8 cellular contexts compared by ENCODE assay signal in genomic region chr12:16359512-16360491, GRCh38. TPM values are rescaled to one million over a fixed set of nuclear protein-coding genes. Genes with fewer than 3 reads are reported as not detected.
DNase-seq lines count a peak whose midpoint lies in the region; ATAC-seq and TF ChIP-seq lines count a peak whose summit lies in the region.

No MANE protein-coding gene starts in this region.

- no peak overlapping the region for H3K4me3 Mint-ChIP-seq in natural killer cell treated with Interleukin-12 subunit alpha and Interleukin-12 subunit beta and Interleukin-15 and Interleukin-18, amount 100 ng/mL, for 72 hours

- no peaks in the 10 kb centered on the region for H3K4me1 Mint-ChIP-seq in natural killer cell treated with Interleukin-12 subunit alpha and Interleukin-12 subunit beta and Interleukin-15 and Interleukin-18, amount 100 ng/mL, for 72 hours (ENCODE audit: low read depth in 2 of 2)

- H3K4me1 ChIP-seq in foreskin keratinocyte (no peaks in the 10 kb centered on the region), gastrocnemius medialis (no peaks in the 10 kb centered on the region)

- no peaks in the 10 kb centered on the region for H3K27me3 Mint-ChIP-seq in natural killer cell treated with Interleukin-12 subunit alpha and Interleukin-12 subunit beta and Interleukin-15 and Interleukin-18, amount 100 ng/mL, for 72 hours

- no peaks in the 10 kb centered on the region for H3K36me3 ChIP-seq in gastrocnemius medialis

- H3K27me3 ChIP-seq in foreskin keratinocyte = no peaks in the 10 kb centered on the region
- no peaks in the 10 kb centered on the region for H3K27me3 ChIP-seq in gastrocnemius medialis

- no peak overlapping the region for H3K4me3 ChIP-seq in gastrocnemius medialis

- peak; percentile 70 for TF ChIP-seq CTCF in foreskin keratinocyte (conservative IDR thresholded peaks at IDR 0.05)
- peak in 3 of 5 experiments; percentile 18 to 33 (median 20) for TF ChIP-seq CTCF in gastrocnemius medialis (IDR thresholded peaks at IDR 0.05 in 4 of 5, conservative IDR thresholded peaks at IDR 0.05 in 1 of 5)

- TF ChIP-seq POLR2A in gastrocnemius medialis (IDR thresholded peaks at IDR 0.05) = no peak

- peak; percentile 56 for ATAC-seq in HG02852 (IDR thresholded peaks at IDR 0.05; ENCODE audit: unreplicated experiment)
- peak; percentile 67 for ATAC-seq in foreskin keratinocyte
- no peak for ATAC-seq in gastrocnemius medialis
- no peak for ATAC-seq in GM21367 (IDR thresholded peaks at IDR 0.05; ENCODE audit: unreplicated experiment)
- ATAC-seq in natural killer cell treated with Interleukin-12 subunit alpha and Interleukin-12 subunit beta and Interleukin-15 and Interleukin-18, amount 100 ng/mL, for 72 hours = no peak

- H3K36me3 Mint-ChIP-seq in natural killer cell treated with Interleukin-12 subunit alpha and Interleukin-12 subunit beta and Interleukin-15 and Interleukin-18, amount 100 ng/mL, for 72 hours = no peaks in the 10 kb centered on the region

- no peak overlapping the region for H3K27ac Mint-ChIP-seq in natural killer cell treated with Interleukin-12 subunit alpha and Interleukin-12 subunit beta and Interleukin-15 and Interleukin-18, amount 100 ng/mL, for 72 hours

- intact Hi-C loops in gastrocnemius medialis (cut with DNase I; ENCODE audit: low total_unique reads) = loop anchor here (10.0 kb wide), 1 partner anchor 195 kb away; no protein-coding TSS in a partner anchor

- DNase-seq in NCI-H345 (lab: John Stamatoyannopoulos, UW) (peak; percentile 36), NCI-H345 treated with DMSO at 0.1 percent for 48 hours (lab: John Stamatoyannopoulos, UW; ENCODE audit: unreplicated experiment) (no peak), SK-N-DZ (ENCODE audit: low spot score) (peak; percentile 36), foreskin keratinocyte (no peak), gastrocnemius medialis (peak in 1 of 2 donors; percentile 21)
- DNase-seq in natural killer cell treated with Interleukin-12 subunit alpha and Interleukin-12 subunit beta and Interleukin-15 and Interleukin-18, amount 100 ng/mL, for 72 hours (ENCODE audit: low spot score) = no peak

- no peaks in the 10 kb centered on the region for H3K9me3 ChIP-seq in gastrocnemius medialis

- peaks cover 13% of the 10 kb centered on the region for H3K9me3 Mint-ChIP-seq in natural killer cell treated with Interleukin-12 subunit alpha and Interleukin-12 subunit beta and Interleukin-15 and Interleukin-18, amount 100 ng/mL, for 72 hours

- no peak overlapping the region for H3K27ac ChIP-seq in foreskin keratinocyte
- H3K27ac ChIP-seq in gastrocnemius medialis = no peak overlapping the region

- in situ Hi-C loops in gastrocnemius medialis (cut with MboI; ENCODE audit: low sequenced_read_pairs in 4 of 4) = no loop called here

RNA-seq across cellular contexts. Expression of gene MGST1, which starts 12.4 kb away (rescaled TPM):
- not detected in 2 replicates for polyA plus RNA-seq in SK-N-DZ (2014; cell fraction: cytosol; rRNA removed)
- polyA plus RNA-seq in SK-N-DZ (2014; cell fraction: nucleus; rRNA removed) = 0.18 and 1.5 TPM in 2 replicates
- 125 and 146 TPM in 2 replicates for total RNA-seq in foreskin keratinocyte
- polyA plus RNA-seq in foreskin keratinocyte = 183 and 216 TPM in 2 replicates
- 10 to 100 TPM; 11.8 to 29.5 (median 18.6) TPM for total RNA-seq in gastrocnemius medialis
- total RNA-seq in natural killer cell treated with Interleukin-12 subunit alpha and Interleukin-12 subunit beta and Interleukin-15 and Interleukin-18, amount 100 ng/mL, for 72 hours = 10 to 100 TPM; 11.3 to 13.8 TPM

Comparison
In these comparisons a context has a peak if more than half of its experiments do, and no peak if none do; other contexts are left out.
1. DNase-seq: peak in NCI-H345 (single experiment) and SK-N-DZ (single experiment); none in NCI-H345 treated with DMSO at 0.1 percent for 48 hours (single experiment), foreskin keratinocyte (0 of 2) and natural killer cell treated with Interleukin-12 subunit alpha and Interleukin-12 subunit beta and Interleukin-15 and Interleukin-18, amount 100 ng/mL, for 72 hours (single experiment).
2. ATAC-seq: peak in HG02852 (single experiment) and foreskin keratinocyte (single experiment); none in gastrocnemius medialis (0 of 2), GM21367 (single experiment) and natural killer cell treated with Interleukin-12 subunit alpha and Interleukin-12 subunit beta and Interleukin-15 and Interleukin-18, amount 100 ng/mL, for 72 hours (0 of 2).